19 cellular contexts compared by ENCODE assay signal in genomic region chr1:225889743-225890142, GRCh38. TPM values are rescaled to one million over a fixed set of nuclear protein-coding genes. Genes with fewer than 3 reads are reported as not detected.
"Had no signal": no experiment of that assay in that cellular context is flagged by ENCODE, and none has a peak within 500 bp of the region (broad histone marks: within the 10 kb centered on the region; RNA-seq: fewer than 3 reads in every experiment).

No MANE protein-coding gene starts in this region.

- H3K4me3 ChIP-seq: breast epithelium, esophagus squamous epithelium, testis had no signal

- H3K9me3 Mint-ChIP-seq: activated naive CD8-positive, alpha-beta T cell treated with anti-CD3 and anti-CD28 coated beads for 36 hours; activated T-cell treated with anti-CD3 and anti-CD28 coated beads, Interleukin-2, amount 50 U/mL, for 4 hours; immature natural killer cell; T-helper 2 cell treated with Interferon-gamma antibody and Interleukin-4, amounts not matched to agents 5 μg/mL and 100 μg/mL, for 36 hours had no signal

- H3K4me3 Mint-ChIP-seq: activated naive CD8-positive, alpha-beta T cell treated with anti-CD3 and anti-CD28 coated beads for 36 hours; activated T-cell treated with anti-CD3 and anti-CD28 coated beads, Interleukin-2, amount 50 U/mL, for 4 hours; immature natural killer cell; T-helper 2 cell treated with Interferon-gamma antibody and Interleukin-4, amounts not matched to agents 5 μg/mL and 100 μg/mL, for 36 hours had no signal

- H3K9me3 ChIP-seq: breast epithelium, esophagus squamous epithelium, testis had no signal

- H3K27me3 Mint-ChIP-seq: activated naive CD8-positive, alpha-beta T cell treated with anti-CD3 and anti-CD28 coated beads for 36 hours had no signal

- ATAC-seq: activated T-cell treated with anti-CD3 and anti-CD28 coated beads, Interleukin-2, amount 50 U/mL, for 4 hours had no signal

- H3K4me1 ChIP-seq: breast epithelium, testis had no signal

- DNase-seq: activated CD4-positive, alpha-beta T cell treated with anti-CD3 and anti-CD28 coated beads, Interleukin-2, amount 50 U/mL, for 4 hours; activated CD4-positive, CD25-positive, alpha-beta regulatory T cell treated with anti-CD3 and anti-CD28 coated beads, Interleukin-2, amount 50 U/mL, for 72 hours; activated gamma-delta T cell; activated naive CD8-positive, alpha-beta T cell treated with anti-CD3 and anti-CD28 coated beads for 36 hours; activated T-cell treated with anti-CD3 and anti-CD28 coated beads, Interleukin-2, amount 50 U/mL, for 4 hours; anterior cingulate cortex; esophagus squamous epithelium; immature natural killer cell; mammary epithelial cell; stimulated activated naive CD4-positive, alpha-beta T cell treated with Interleukin-2 at 50 U/mL for 16 hours; SW 1271; testis had no signal

- FAIRE-seq: endometrium had no signal

- H3K27me3 ChIP-seq: breast epithelium, testis had no signal

- H3K36me3 ChIP-seq: breast epithelium, esophagus squamous epithelium had no signal

- H3K36me3 Mint-ChIP-seq: activated naive CD8-positive, alpha-beta T cell treated with anti-CD3 and anti-CD28 coated beads for 36 hours; immature natural killer cell had no signal

- H3K4me1 Mint-ChIP-seq: immature natural killer cell had no signal

- H3K27ac ChIP-seq: esophagus squamous epithelium, testis had no signal

- H3K27ac Mint-ChIP-seq: activated naive CD8-positive, alpha-beta T cell treated with anti-CD3 and anti-CD28 coated beads for 36 hours; immature natural killer cell; T-helper 2 cell treated with Interferon-gamma antibody and Interleukin-4, amounts not matched to agents 5 μg/mL and 100 μg/mL, for 36 hours had no signal

RNA-seq across cellular contexts. Expression of gene LEFTY1, which starts 0.8 kb away (rescaled TPM):
- total RNA-seq: cerebellum, dermis microvascular lymphatic vessel endothelial cell, esophagus squamous epithelium, mammary epithelial cell, osteoblast had no signal
- polyA plus RNA-seq: immature natural killer cell, mammary epithelial cell had no signal

RNA-seq across cellular contexts. Expression of gene TMEM63A, which starts 7.6 kb away (rescaled TPM):
- polyA plus RNA-seq: neural cell had no signal

RNA-seq across cellular contexts. Expression of gene LEFTY2, which starts 51.3 kb away (rescaled TPM):
- total RNA-seq: activated naive CD8-positive, alpha-beta T cell treated with anti-CD3 and anti-CD28 coated beads for 36 hours; activated T-cell treated with anti-CD3 and anti-CD28 coated beads, Interleukin-2, amount 50 U/mL, for 4 hours; dermis microvascular lymphatic vessel endothelial cell; esophagus squamous epithelium; mammary epithelial cell; osteoblast had no signal
- polyA plus RNA-seq: immature natural killer cell, mammary epithelial cell, neural cell had no signal
